ENCODE assay signal across 11 cellular contexts in genomic region chr2:195898505-195898904, GRCh38.
DNase-seq lines count a peak whose midpoint lies in the region; ATAC-seq and TF ChIP-seq lines count a peak whose summit lies in the region.
"Had no signal": no experiment of that assay in that cellular context is flagged by ENCODE, and none has a peak within 500 bp of the region (broad histone marks: within the 10 kb centered on the region; RNA-seq: fewer than 3 reads in every experiment).

No MANE protein-coding gene starts in this region.

- H3K27me3 ChIP-seq in colonic mucosa, result no peaks in the 10 kb centered on the region
- H3K27me3 ChIP-seq in spleen (replicated peaks in 1 of 7), result no peaks in the 10 kb centered on the region
- H3K27me3 ChIP-seq in ascending aorta, result no peaks in the 10 kb centered on the region

- peak; percentile 99 for DNase-seq in AG10803 (ENCODE audit: low read depth)
- DNase-seq in NCI-H2171 treated with DMSO at 0.1 percent for 48 hours (lab: John Stamatoyannopoulos, UW), result peak; percentile 88
- peak; percentile 31 for DNase-seq in colonic mucosa
- peak; percentile 89 for DNase-seq in medulla oblongata (ENCODE audit: extremely low spot score)
- no peak for DNase-seq in spleen
- no peak for DNase-seq in nephron progenitor cell
- no peak for DNase-seq in ascending aorta (ENCODE audit: low spot score in 2 of 2)
- DNase-seq: activated CD4-positive, CD25-positive, alpha-beta regulatory T cell; CD8-positive, alpha-beta T cell had no signal

- H3K4me1 Mint-ChIP-seq in nephron progenitor cell, result no peaks in the 10 kb centered on the region

- H3K27ac ChIP-seq in colonic mucosa (no peak overlapping the region), spleen (no peak overlapping the region), ascending aorta (no peak overlapping the region)

- TF ChIP-seq CTCF in AG10803 (conservative IDR thresholded peaks at IDR 0.05; ENCODE audit: low read length), result no peak
- no peak for TF ChIP-seq CTCF in colonic mucosa (IDR thresholded peaks at IDR 0.05)
- no peak for TF ChIP-seq CTCF in spleen (IDR thresholded peaks at IDR 0.05 in 8 of 11, conservative IDR thresholded peaks at IDR 0.05 in 3 of 11)
- no peak for TF ChIP-seq CTCF in nephron progenitor cell (IDR thresholded peaks at IDR 0.05)
- TF ChIP-seq CTCF in ascending aorta (IDR thresholded peaks at IDR 0.05), result no peak

- no peaks in the 10 kb centered on the region for H3K27me3 Mint-ChIP-seq in nephron progenitor cell (ENCODE audit: low read depth, poor library complexity)

- no peaks in the 10 kb centered on the region for H3K36me3 Mint-ChIP-seq in nephron progenitor cell (ENCODE audit: low read depth)
- H3K36me3 Mint-ChIP-seq: CD8-positive, alpha-beta T cell had no signal

- WGBS in spleen, 5 donors, result 59 to 73% (median 65%) methylated on average over 8 of the region's 8 CpGs

- H3K9me3 ChIP-seq in colonic mucosa (no peaks in the 10 kb centered on the region), spleen (no peaks in the 10 kb centered on the region), ascending aorta (no peaks in the 10 kb centered on the region)

- no peak for ATAC-seq in GM21528 (IDR thresholded peaks at IDR 0.05; ENCODE audit: low FRiP score, unreplicated experiment)
- ATAC-seq: CD8-positive, alpha-beta T cell had no signal

- H3K4me1 ChIP-seq in colonic mucosa (no peaks in the 10 kb centered on the region), spleen (no peaks in the 10 kb centered on the region), ascending aorta (no peaks in the 10 kb centered on the region)

- H3K4me3 ChIP-seq in AG10803 (ENCODE audit: low read length) (no peak overlapping the region), colonic mucosa (no peak overlapping the region), spleen (no peak overlapping the region), ascending aorta (no peak overlapping the region)

- no peak for TF ChIP-seq POLR2A in spleen (IDR thresholded peaks at IDR 0.05)

- no peak overlapping the region for H3K27ac Mint-ChIP-seq in nephron progenitor cell
- H3K27ac Mint-ChIP-seq: CD8-positive, alpha-beta T cell; stimulated activated naive CD8-positive, alpha-beta T cell treated with anti-CD3 and anti-CD28 coated beads, Interleukin-15, Interleukin-2, amounts not matched to agents 100 ng/mL and 50 ng/mL, for 24 hours had no signal

- no peaks in the 10 kb centered on the region for H3K9me3 Mint-ChIP-seq in nephron progenitor cell
- H3K9me3 Mint-ChIP-seq: CD8-positive, alpha-beta T cell; stimulated activated naive CD8-positive, alpha-beta T cell treated with anti-CD3 and anti-CD28 coated beads, Interleukin-15, Interleukin-2, amounts not matched to agents 100 ng/mL and 50 ng/mL, for 24 hours had no signal

- no peak overlapping the region for H3K9ac ChIP-seq in colonic mucosa (ENCODE audit: low read depth in 2 of 2, low read length in 2 of 2)

- H3K36me3 ChIP-seq in colonic mucosa (no peaks in the 10 kb centered on the region), spleen (no peaks in the 10 kb centered on the region), ascending aorta (no peaks in the 10 kb centered on the region)

- intact Hi-C loops in colonic mucosa (cut with DNase I), result no loop called here
- intact Hi-C loops in spleen (cut with DNase I; ENCODE audit: low total_unique reads), result no loop called here
- intact Hi-C loops in ascending aorta (cut with DNase I), result no loop called here

- no peak overlapping the region for H3K4me3 Mint-ChIP-seq in nephron progenitor cell
- H3K4me3 Mint-ChIP-seq: CD8-positive, alpha-beta T cell; stimulated activated naive CD8-positive, alpha-beta T cell treated with anti-CD3 and anti-CD28 coated beads, Interleukin-15, Interleukin-2, amounts not matched to agents 100 ng/mL and 50 ng/mL, for 24 hours had no signal

Comparison
In these comparisons a context has a peak if more than half of its experiments do, and no peak if none do; other contexts are left out.
1. DNase-seq: peak in AG10803 (single experiment), NCI-H2171 treated with DMSO at 0.1 percent for 48 hours (single experiment), colonic mucosa (single experiment) and medulla oblongata (single experiment); none in spleen (single experiment), nephron progenitor cell (single experiment) and ascending aorta (0 of 2).